In genomic region chr17:1515640-1516402, GRCh38 we compare ENCODE assay signal across 8 cellular contexts. TPM values are rescaled to one million over a fixed set of nuclear protein-coding genes. Genes with fewer than 3 reads are reported as not detected.
DNase-seq lines count a peak whose midpoint lies in the region; ATAC-seq, FAIRE-seq and TF ChIP-seq lines count a peak whose summit lies in the region.

No MANE protein-coding gene starts in this region.

- peaks cover 22% of the 10 kb centered on the region for H3K4me1 Mint-ChIP-seq in activated CD8-positive, alpha-beta memory T cell treated with anti-CD3 and anti-CD28 coated beads, Interleukin-2, amount 10 ng/mL, durations not matched to agents 7 days and 5 days
- peaks cover 12% of the 10 kb centered on the region for H3K4me1 Mint-ChIP-seq in mesothelial cell of epicardium

- H3K9me3 Mint-ChIP-seq in activated CD8-positive, alpha-beta memory T cell treated with anti-CD3 and anti-CD28 coated beads, Interleukin-2, amount 10 ng/mL, durations not matched to agents 7 days and 5 days (ENCODE audit: low read depth) = no peaks in the 10 kb centered on the region
- no peaks in the 10 kb centered on the region for H3K9me3 Mint-ChIP-seq in mesothelial cell of epicardium

- H3K9me3 ChIP-seq in endothelial cell of umbilical vein (replicated peaks; ENCODE audit: control insufficient read depth, insufficient read depth, low read length) = no peaks in the 10 kb centered on the region
- H3K9me3 ChIP-seq in subcutaneous abdominal adipose tissue (ENCODE audit: control insufficient read depth in 5 of 5, low read length in 5 of 5) = no peaks in the 10 kb centered on the region

- TF ChIP-seq CTCF in HFF-Myc (IDR thresholded peaks at IDR 0.05; ENCODE audit: low read depth, low read length, missing control alignments) (peak; percentile 69), endothelial cell of umbilical vein (IDR thresholded peaks at IDR 0.05; ENCODE audit: extremely low read depth in 1 of 2, insufficient read depth in 1 of 2, low read depth in 1 of 2, low read length in 2 of 2) (peak; percentile 54 to 58), mesothelial cell of epicardium (IDR thresholded peaks at IDR 0.05; ENCODE audit: unreplicated experiment) (peak; percentile 51)

- peaks cover 0 to 12% of the 10 kb centered on the region in 2 experiments for H3K36me3 ChIP-seq in endothelial cell of umbilical vein (ENCODE audit: control insufficient read depth in 2 of 2, extremely low read depth in 1 of 2, insufficient read depth in 2 of 2, low read length in 2 of 2)
- H3K36me3 ChIP-seq in subcutaneous abdominal adipose tissue (ENCODE audit: control insufficient read depth in 5 of 5, insufficient read depth in 5 of 5, low read length in 5 of 5) = peaks cover 0 to 46% (median 33%) of the 10 kb centered on the region in 5 donors

- no peaks in the 10 kb centered on the region for H3K27me3 Mint-ChIP-seq in activated CD8-positive, alpha-beta memory T cell treated with anti-CD3 and anti-CD28 coated beads, Interleukin-2, amount 10 ng/mL, durations not matched to agents 7 days and 5 days
- H3K27me3 Mint-ChIP-seq in mesothelial cell of epicardium (ENCODE audit: low read depth) = no peaks in the 10 kb centered on the region

- H3K4me2 ChIP-seq in endothelial cell of umbilical vein (ENCODE audit: insufficient read depth, low read length) = peak overlapping the region; percentile 77

- H3K9ac ChIP-seq in endothelial cell of umbilical vein (replicated peaks; ENCODE audit: extremely low read depth, insufficient read depth, low read length) = peak overlapping the region; percentile 76
- peak overlapping the region; percentile 59 to 96 (median 95) for H3K9ac ChIP-seq in subcutaneous abdominal adipose tissue (ENCODE audit: low read length in 5 of 5)

- peak overlapping the region; percentile 81 for H3K4me3 Mint-ChIP-seq in activated CD8-positive, alpha-beta memory T cell treated with anti-CD3 and anti-CD28 coated beads, Interleukin-2, amount 10 ng/mL, durations not matched to agents 7 days and 5 days
- peak overlapping the region; percentile 83 for H3K4me3 Mint-ChIP-seq in mesothelial cell of epicardium

- CTCF ChIA-PET in activated CD8-positive, alpha-beta memory T cell treated with anti-CD3 and anti-CD28 coated beads, Interleukin-2, amount 10 ng/mL, durations not matched to agents 7 days and 5 days (lab: Charles Lee) = interaction anchor here (0.6 to 5.0 kb wide), 46 partner anchors 9 to 816 kb away, joined by 3 to 103 read pairs (median 4); partner anchors contain the start of genes CRK, PITPNA and RILP
- CTCF ChIA-PET in endothelial cell of umbilical vein (lab: Charles Lee) = interaction anchor here (0.6 to 3.2 kb wide), 44 partner anchors 11 to 264 kb away, joined by 3 to 128 read pairs (median 6); partner anchors contain the start of genes CRK, MYO1C, RILP and YWHAE

- peak; percentile 42 for TF ChIP-seq POLR2A in endothelial cell of umbilical vein (IDR thresholded peaks at IDR 0.05; ENCODE audit: low read depth, low read length)

- dilution Hi-C loops in endothelial cell of umbilical vein (cut with MboI; ENCODE audit: extremely low pct_ligation_motif_present, low sequenced_read_pairs) = no loop called here

- TSS peak; percentile 10 for BruUV-seq in endothelial cell of umbilical vein (replicated peaks; lab: Mats Ljungman, UMichigan)

- no peaks in the 10 kb centered on the region for H4K20me1 ChIP-seq in endothelial cell of umbilical vein (replicated peaks; ENCODE audit: control insufficient read depth, extremely low read depth, insufficient read depth, low read length)

- DNase-seq in EH (ENCODE audit: low read depth) = peak; percentile 89
- DNase-seq in HFF-Myc (ENCODE audit: extremely low read depth, low read depth) = peak; percentile 83
- peak; percentile 78 for DNase-seq in NCI-H748 (lab: John Stamatoyannopoulos, UW; ENCODE audit: unreplicated experiment)
- DNase-seq in activated CD8-positive, alpha-beta memory T cell treated with anti-CD3 and anti-CD28 coated beads, Interleukin-2, amount 10 ng/mL, durations not matched to agents 7 days and 5 days = peak; percentile 84
- peak; percentile 89 for DNase-seq in endothelial cell of umbilical vein (ENCODE audit: low read depth, low spot score)
- peak in 1 of 2 experiments; percentile 59 for DNase-seq in mesothelial cell of epicardium (ENCODE audit: low spot score in 2 of 2, unreplicated experiment in 2 of 2)
- DNase-seq in NCI-H128 (lab: John Stamatoyannopoulos, UW; ENCODE audit: unreplicated experiment) = no peak

- no peak for FAIRE-seq in endothelial cell of umbilical vein (lab: Jason Lieb, UNC)

- no peaks in the 10 kb centered on the region for H3K9me1 ChIP-seq in endothelial cell of umbilical vein (replicated peaks; ENCODE audit: control insufficient read depth, extremely low read depth, insufficient read depth, low read length)

- H3K27ac Mint-ChIP-seq in activated CD8-positive, alpha-beta memory T cell treated with anti-CD3 and anti-CD28 coated beads, Interleukin-2, amount 10 ng/mL, durations not matched to agents 7 days and 5 days = peak overlapping the region; percentile 90
- H3K27ac Mint-ChIP-seq in mesothelial cell of epicardium = peak overlapping the region; percentile 91

- peak overlapping the region; percentile 62 for H3K27ac ChIP-seq in endothelial cell of umbilical vein (ENCODE audit: insufficient read depth, low read depth, low read length)
- H3K27ac ChIP-seq in subcutaneous abdominal adipose tissue (ENCODE audit: low read depth, low read length) = peak overlapping the region; percentile 96

- POLR2A ChIA-PET in endothelial cell of umbilical vein (lab: Charles Lee) = interaction anchor here (0.9 to 1.2 kb wide), 3 partner anchors 24 to 150 kb away, joined by 3 to 4 read pairs (median 4); no protein-coding TSS in a partner anchor

- peaks cover 4% of the 10 kb centered on the region for H3K79me2 ChIP-seq in endothelial cell of umbilical vein (ENCODE audit: control insufficient read depth, insufficient read depth, low read length)

- no peaks in the 10 kb centered on the region for H3K27me3 ChIP-seq in endothelial cell of umbilical vein (ENCODE audit: control insufficient read depth in 2 of 2, insufficient read depth in 2 of 2, low read length in 2 of 2)
- no peaks in the 10 kb centered on the region for H3K27me3 ChIP-seq in subcutaneous abdominal adipose tissue (ENCODE audit: control insufficient read depth in 5 of 5, insufficient read depth in 4 of 5, low read length in 5 of 5)

- H2AFZ ChIP-seq in endothelial cell of umbilical vein (ENCODE audit: low read depth, low read length) = peak overlapping the region; percentile 32

- H3K36me3 Mint-ChIP-seq in activated CD8-positive, alpha-beta memory T cell treated with anti-CD3 and anti-CD28 coated beads, Interleukin-2, amount 10 ng/mL, durations not matched to agents 7 days and 5 days = peaks cover 3% of the 10 kb centered on the region
- peaks cover 6% of the 10 kb centered on the region for H3K36me3 Mint-ChIP-seq in mesothelial cell of epicardium

- intact Hi-C loops in endothelial cell of umbilical vein (cut with micrococcal nuclease) = loop anchor here (1.0 to 2.0 kb wide), 7 partner anchors 23 to 257 kb away; partner anchors contain the start of genes CRK, RILP and YWHAE

- peak; percentile 17 for ATAC-seq in activated CD8-positive, alpha-beta memory T cell treated with anti-CD3 and anti-CD28 coated beads, Interleukin-2, amount 10 ng/mL, durations not matched to agents 7 days and 5 days

- peak overlapping the region; percentile 87 for H3K4me3 ChIP-seq in HFF-Myc (replicated peaks; ENCODE audit: low read depth, low read length)
- H3K4me3 ChIP-seq in endothelial cell of umbilical vein (replicated peaks in 1 of 3; ENCODE audit: insufficient read depth in 1 of 3, low read depth in 1 of 3, low read length in 3 of 3) = peak overlapping the region; percentile 44 to 98 (median 77)
- peak overlapping the region; percentile 74 to 95 (median 93) for H3K4me3 ChIP-seq in subcutaneous abdominal adipose tissue (ENCODE audit: low read depth in 1 of 5, low read length in 5 of 5)

- H3K4me1 ChIP-seq in endothelial cell of umbilical vein (ENCODE audit: control insufficient read depth, extremely low read depth, insufficient read depth, low read length) = peaks cover 31% of the 10 kb centered on the region
- peaks cover 21 to 58% (median 54%) of the 10 kb centered on the region in 5 donors for H3K4me1 ChIP-seq in subcutaneous abdominal adipose tissue (ENCODE audit: control insufficient read depth in 5 of 5, insufficient read depth in 5 of 5, low read length in 5 of 5)

RNA-seq across cellular contexts. Expression of gene INPP5K, which starts 0.6 kb away (rescaled TPM):
- 10 to 100 TPM; 40.6 to 43.4 TPM for total RNA-seq in activated CD8-positive, alpha-beta memory T cell treated with anti-CD3 and anti-CD28 coated beads, Interleukin-2, amount 10 ng/mL, durations not matched to agents 7 days and 5 days
- 41.3 and 44.2 TPM in 2 replicates for total RNA-seq in endothelial cell of umbilical vein
- polyA plus RNA-seq in endothelial cell of umbilical vein = 53.8 and 54.1 TPM in 2 replicates
- polyA plus RNA-seq in endothelial cell of umbilical vein (2011; cell fraction: cytosol; rRNA removed) = 30.0 and 33.1 TPM in 2 replicates
- 49.9 and 59.3 TPM in 2 replicates for polyA plus RNA-seq in endothelial cell of umbilical vein (2011; cell fraction: nucleus; rRNA removed)
- polyA plus RNA-seq in endothelial cell of umbilical vein (2012) = 31.5 and 37.8 TPM in 2 replicates
- polyA minus RNA-seq in endothelial cell of umbilical vein = 74.5 and 93.9 TPM in 2 replicates
- polyA minus RNA-seq in endothelial cell of umbilical vein (2011; cell fraction: cytosol; rRNA and poly(A)+ RNA removed) = 28.6 TPM
- 34.6 and 44.4 TPM in 2 replicates for polyA minus RNA-seq in endothelial cell of umbilical vein (2011; cell fraction: nucleus; rRNA and poly(A)+ RNA removed)
- total RNA-seq in mesothelial cell of epicardium = 22.4 to 23.5 TPM (median 22.5 TPM) in 3 replicates

RNA-seq across cellular contexts. Expression of gene MYO1C, which starts 23.3 kb away (rescaled TPM):
- total RNA-seq in activated CD8-positive, alpha-beta memory T cell treated with anti-CD3 and anti-CD28 coated beads, Interleukin-2, amount 10 ng/mL, durations not matched to agents 7 days and 5 days = 10 to 100 TPM; 50.6 to 58.4 TPM
- total RNA-seq in endothelial cell of umbilical vein (195 and 206 TPM in 2 replicates), mesothelial cell of epicardium (144 to 149 TPM (median 147 TPM) in 3 replicates)
- 141 and 145 TPM in 2 replicates for polyA plus RNA-seq in endothelial cell of umbilical vein
- 124 and 132 TPM in 2 replicates for polyA plus RNA-seq in endothelial cell of umbilical vein (2011; cell fraction: cytosol; rRNA removed)
- polyA plus RNA-seq in endothelial cell of umbilical vein (2011; cell fraction: nucleus; rRNA removed) = 298 and 335 TPM in 2 replicates
- 160 and 189 TPM in 2 replicates for polyA plus RNA-seq in endothelial cell of umbilical vein (2012)
- polyA minus RNA-seq in endothelial cell of umbilical vein = 298 and 349 TPM in 2 replicates
- 60.4 TPM for polyA minus RNA-seq in endothelial cell of umbilical vein (2011; cell fraction: cytosol; rRNA and poly(A)+ RNA removed)
- 122 and 135 TPM in 2 replicates for polyA minus RNA-seq in endothelial cell of umbilical vein (2011; cell fraction: nucleus; rRNA and poly(A)+ RNA removed)

RNA-seq across cellular contexts. Expression of gene PITPNA, which starts 46.8 kb away (rescaled TPM):
- 10 to 100 TPM; 42.1 to 69.1 TPM for total RNA-seq in activated CD8-positive, alpha-beta memory T cell treated with anti-CD3 and anti-CD28 coated beads, Interleukin-2, amount 10 ng/mL, durations not matched to agents 7 days and 5 days
- total RNA-seq in endothelial cell of umbilical vein (99.6 and 113 TPM in 2 replicates), mesothelial cell of epicardium (58.3 to 63.4 TPM (median 61.8 TPM) in 3 replicates)
- 50.3 and 57.0 TPM in 2 replicates for polyA plus RNA-seq in endothelial cell of umbilical vein
- polyA plus RNA-seq in endothelial cell of umbilical vein (2011; cell fraction: cytosol; rRNA removed) = 58.9 and 67.9 TPM in 2 replicates
- 56.8 and 62.1 TPM in 2 replicates for polyA plus RNA-seq in endothelial cell of umbilical vein (2011; cell fraction: nucleus; rRNA removed)
- 80.1 and 106 TPM in 2 replicates for polyA plus RNA-seq in endothelial cell of umbilical vein (2012)
- polyA minus RNA-seq in endothelial cell of umbilical vein = 48.6 and 60.0 TPM in 2 replicates
- 18.6 TPM for polyA minus RNA-seq in endothelial cell of umbilical vein (2011; cell fraction: cytosol; rRNA and poly(A)+ RNA removed)
- polyA minus RNA-seq in endothelial cell of umbilical vein (2011; cell fraction: nucleus; rRNA and poly(A)+ RNA removed) = 16.0 and 16.9 TPM in 2 replicates

RNA-seq across cellular contexts. Expression of gene CRK, which starts 59.8 kb away (rescaled TPM):
- total RNA-seq in activated CD8-positive, alpha-beta memory T cell treated with anti-CD3 and anti-CD28 coated beads, Interleukin-2, amount 10 ng/mL, durations not matched to agents 7 days and 5 days = 10 to 100 TPM; 18.3 to 20.7 TPM
- 67.2 and 71.3 TPM in 2 replicates for total RNA-seq in endothelial cell of umbilical vein
- polyA plus RNA-seq in endothelial cell of umbilical vein = 41.2 and 52.8 TPM in 2 replicates
- 60.3 and 63.7 TPM in 2 replicates for polyA plus RNA-seq in endothelial cell of umbilical vein (2011; cell fraction: cytosol; rRNA removed)
- polyA plus RNA-seq in endothelial cell of umbilical vein (2011; cell fraction: nucleus; rRNA removed) = 27.0 and 33.4 TPM in 2 replicates
- polyA plus RNA-seq in endothelial cell of umbilical vein (2012) = 55.9 and 69.4 TPM in 2 replicates
- polyA minus RNA-seq in endothelial cell of umbilical vein = 85.7 and 87.4 TPM in 2 replicates
- polyA minus RNA-seq in endothelial cell of umbilical vein (2011; cell fraction: cytosol; rRNA and poly(A)+ RNA removed) = 31.6 TPM
- 21.8 and 27.1 TPM in 2 replicates for polyA minus RNA-seq in endothelial cell of umbilical vein (2011; cell fraction: nucleus; rRNA and poly(A)+ RNA removed)
- total RNA-seq in mesothelial cell of epicardium = 38.2 to 41.9 TPM (median 41.3 TPM) in 3 replicates
